In the genomic region with DNA sequence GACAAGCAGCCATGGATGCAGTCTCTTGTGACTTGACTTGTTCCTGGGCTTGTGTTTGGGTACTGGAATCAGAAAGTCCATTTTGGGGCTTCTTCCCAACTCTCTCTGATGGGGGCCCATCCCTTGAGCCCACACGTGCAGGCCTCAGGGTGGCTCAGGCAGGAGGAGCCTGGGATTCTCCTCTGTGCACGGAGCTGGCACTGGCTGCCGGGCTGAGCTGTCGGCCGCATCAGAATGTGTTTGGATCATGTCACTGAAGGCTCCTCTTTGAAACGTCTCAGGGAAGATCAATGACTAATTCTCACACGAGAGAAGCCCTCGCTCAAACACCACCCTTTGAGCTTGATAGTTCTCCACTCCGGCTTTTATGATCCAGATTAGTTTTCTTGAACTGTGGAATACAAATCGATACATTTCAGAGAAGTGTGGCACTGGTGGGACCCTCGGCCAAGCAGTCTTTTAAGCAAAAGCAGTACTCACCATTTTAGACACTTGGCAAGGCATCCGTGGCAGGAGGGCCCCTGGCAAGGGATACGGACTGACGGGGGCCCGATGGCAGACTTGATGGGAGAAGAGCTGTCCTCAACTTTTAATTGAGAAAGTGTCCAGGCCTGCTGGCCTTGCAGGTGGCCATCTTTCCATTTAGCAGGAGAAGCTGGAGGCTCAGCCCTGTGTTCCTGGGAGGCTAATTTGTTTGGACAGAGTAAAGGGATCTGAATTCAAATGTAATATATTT, we compare ENCODE assay signal across 26 cellular contexts.
"Had no signal": no experiment of that assay in that cellular context is flagged by ENCODE, and none has a peak within 500 bp of the region (broad histone marks: within the 10 kb centered on the region; RNA-seq: fewer than 3 reads in every experiment).

No MANE protein-coding gene starts in this region.

- H3K36me3 Mint-ChIP-seq: memory B cell; mesothelial cell of epicardium; naive B cell; natural killer cell treated with Interleukin-12 subunit alpha and Interleukin-12 subunit beta and Interleukin-15 and Interleukin-18, amount 100 ng/mL, for 72 hours; neural progenitor cell; type B pancreatic cell had no signal

- H3K4me3 Mint-ChIP-seq: endodermal cell; memory B cell; mesothelial cell of epicardium; naive B cell; natural killer cell treated with Interleukin-12 subunit alpha and Interleukin-12 subunit beta and Interleukin-15 and Interleukin-18, amount 100 ng/mL, for 72 hours; neural progenitor cell; stimulated activated naive CD8-positive, alpha-beta T cell treated with anti-CD3 and anti-CD28 coated beads, Interleukin-15, amount 100 ng/mL, for 72 hours; type B pancreatic cell had no signal

- H3K27me3 ChIP-seq: gastrocnemius medialis, neural progenitor cell, thyroid gland had no signal

- H3K4me1 ChIP-seq: gastrocnemius medialis, neural progenitor cell, psoas muscle, thyroid gland had no signal

- H3K4me1 Mint-ChIP-seq: memory B cell; mesothelial cell of epicardium; stimulated activated naive CD8-positive, alpha-beta T cell treated with anti-CD3 and anti-CD28 coated beads, Interleukin-15, amount 100 ng/mL, for 72 hours had no signal

- ATAC-seq: esophagus mucosa; gastrocnemius medialis; left ventricle myocardium superior; mucosa of descending colon; natural killer cell treated with Interleukin-12 subunit alpha and Interleukin-12 subunit beta and Interleukin-15 and Interleukin-18, amount 100 ng/mL, for 72 hours; psoas muscle; stimulated activated naive CD8-positive, alpha-beta T cell treated with anti-CD3 and anti-CD28 coated beads, Interleukin-15, amount 100 ng/mL, for 72 hours had no signal

- H3K4me3 ChIP-seq: dorsolateral prefrontal cortex, gastrocnemius medialis, lung, mucosa of descending colon, neural progenitor cell, psoas muscle, thyroid gland had no signal

- DNase-seq: effector CD4-positive, alpha-beta T cell; endodermal cell; foreskin fibroblast; gastrocnemius medialis; left ventricle myocardium superior; mucosa of descending colon; naive B cell; psoas muscle; right cardiac atrium; small intestine; stimulated activated CD4-positive, alpha-beta T cell treated with anti-CD3 and anti-CD28 coated beads, Interleukin-12 subunit alpha, Interleukin-12 subunit beta, amount 100 ng/mL, for 4 hours; stimulated activated CD4-positive, alpha-beta T cell treated with anti-CD3 and anti-CD28 coated beads, Interleukin-1b, Interleukin-23, amount 100 ng/mL, for 48 hours; stimulated activated CD4-positive, alpha-beta T cell treated with anti-CD3 and anti-CD28 coated beads, Interleukin-4, amount 100 ng/mL, for 1 hour; stimulated activated CD8-positive, alpha-beta memory T cell treated with anti-CD3 and anti-CD28 coated beads, Interleukin-4, amount 100 ng/mL, for 48 hours; stimulated activated naive CD4-positive, alpha-beta T cell; stimulated activated naive CD8-positive, alpha-beta T cell treated with anti-CD3 and anti-CD28 coated beads, Interleukin-15, amount 100 ng/mL, for 72 hours; thyroid gland had no signal

- H3K9me3 Mint-ChIP-seq: endodermal cell; memory B cell; mesothelial cell of epicardium; natural killer cell treated with Interleukin-12 subunit alpha and Interleukin-12 subunit beta and Interleukin-15 and Interleukin-18, amount 100 ng/mL, for 72 hours; neural progenitor cell; stimulated activated naive CD8-positive, alpha-beta T cell treated with anti-CD3 and anti-CD28 coated beads, Interleukin-15, amount 100 ng/mL, for 72 hours; type B pancreatic cell had no signal

- H3K27ac Mint-ChIP-seq: endodermal cell; memory B cell; mesothelial cell of epicardium; naive B cell; natural killer cell treated with Interleukin-12 subunit alpha and Interleukin-12 subunit beta and Interleukin-15 and Interleukin-18, amount 100 ng/mL, for 72 hours; neural progenitor cell; type B pancreatic cell had no signal

- H3K36me3 ChIP-seq: gastrocnemius medialis, neural progenitor cell, thyroid gland had no signal

- H3K9me3 ChIP-seq: gastrocnemius medialis, mucosa of descending colon, psoas muscle, thyroid gland had no signal

- H3K27ac ChIP-seq: dorsolateral prefrontal cortex, epithelial cell of prostate, gastrocnemius medialis, neural progenitor cell, psoas muscle, thyroid gland had no signal
